Comparison of ENCODE assay signal across 15 cellular contexts in the genomic region with DNA sequence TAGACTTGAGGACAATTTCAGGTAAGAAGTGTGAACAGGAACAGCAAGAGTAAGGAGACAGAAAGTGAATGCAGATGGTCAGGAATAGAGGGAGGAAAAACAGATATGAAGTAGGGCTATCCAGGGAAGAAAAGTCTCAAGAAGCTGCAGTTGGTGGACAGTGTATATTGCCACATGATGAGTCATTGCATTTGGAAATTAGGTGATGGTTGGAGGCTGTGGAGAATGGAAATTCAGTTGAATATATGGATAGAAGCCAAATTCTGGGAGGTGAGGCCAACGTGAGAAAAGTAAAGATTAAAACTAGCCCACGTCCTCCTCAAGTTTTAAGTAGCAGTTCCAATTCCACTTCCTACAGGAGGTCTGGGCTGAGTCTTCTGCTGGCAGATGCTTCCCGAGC.
DNase-seq lines count a peak whose midpoint lies in the region; ATAC-seq and TF ChIP-seq lines count a peak whose summit lies in the region.
"Had no signal": no experiment of that assay in that cellular context is flagged by ENCODE, and none has a peak within 500 bp of the region (broad histone marks: within the 10 kb centered on the region; RNA-seq: fewer than 3 reads in every experiment).

No MANE protein-coding gene starts in this region.

- no peaks in the 10 kb centered on the region for H3K4me1 ChIP-seq in IMR-90 (ENCODE audit: control insufficient read depth, insufficient read depth, low read length)
- H3K4me1 ChIP-seq: colonic mucosa had no signal

- no peak overlapping the region for H3K27ac ChIP-seq in IMR-90 (ENCODE audit: insufficient read depth, low read length)
- H3K27ac ChIP-seq: 22Rv1, colonic mucosa, esophagus squamous epithelium, HL-60 had no signal

- H2AK9ac ChIP-seq in IMR-90 (replicated peaks; ENCODE audit: low read depth, low read length, poor library complexity), result no peak overlapping the region

- H4K91ac ChIP-seq in IMR-90 (ENCODE audit: insufficient read depth, low read depth, low read length), result no peak overlapping the region

- no CpG with 5 or more reads among the region's 3 CpGs for WGBS in IMR-90 (ENCODE audit: extremely low coverage in 2 of 2, insufficient read length in 1 of 2), 2 experiments

- DNase-seq in DMS 273 (lab: John Stamatoyannopoulos, UW; ENCODE audit: unreplicated experiment) (peak; percentile 16), DMS 273 treated with DMSO at 0.1 percent for 48 hours (lab: John Stamatoyannopoulos, UW) (no peak), IMR-90 (peak; percentile 17), glomerular visceral epithelial cell (ENCODE audit: extremely low spot score) (peak; percentile 9), C1 segment of cervical spinal cord (lab: John Stamatoyannopoulos, UW) (no peak), chondrocyte (ENCODE audit: low spot score) (no peak), NCI-H2029 treated with DMSO at 0.1 percent for 48 hours (lab: John Stamatoyannopoulos, UW) (no peak)
- DNase-seq in activated T-helper 2 cell treated with anti-CD3 and anti-CD28 coated beads, Interferon-gamma antibody, Interleukin-2, Interleukin-4, amounts not matched to agents 10 μg/mL and 5 μg/mL and 100 μg/mL, durations not matched to agents 14 hours and 24 hours and 36 hours (ENCODE audit: low spot score), result no peak
- DNase-seq: colonic mucosa, esophagus squamous epithelium, occipital lobe, SW 1271 had no signal

- H3K56ac ChIP-seq in IMR-90 (ENCODE audit: extremely low read depth, insufficient read depth, low read length), result no peak overlapping the region

- H3K9me1 ChIP-seq in IMR-90 (ENCODE audit: insufficient read depth, low read length), result no peaks in the 10 kb centered on the region

- H3K4me2 ChIP-seq in IMR-90 (ENCODE audit: low read depth, low read length), result no peak overlapping the region

- H3K27me3 Mint-ChIP-seq in activated T-helper 2 cell treated with anti-CD3 and anti-CD28 coated beads, Interferon-gamma antibody, Interleukin-2, Interleukin-4, amounts not matched to agents 10 μg/mL and 5 μg/mL and 100 μg/mL, durations not matched to agents 14 hours and 24 hours and 36 hours (ENCODE audit: low read depth), result no peaks in the 10 kb centered on the region
- H3K27me3 Mint-ChIP-seq in chondrocyte (ENCODE audit: low read depth), result no peaks in the 10 kb centered on the region

- intact Hi-C loops in IMR-90 (cut with micrococcal nuclease), result no loop called here
- intact Hi-C loops in activated T-helper 2 cell treated with anti-CD3 and anti-CD28 coated beads, Interferon-gamma antibody, Interleukin-2, Interleukin-4, amounts not matched to agents 10 μg/mL and 5 μg/mL and 100 μg/mL, durations not matched to agents 14 hours and 24 hours and 36 hours (cut with micrococcal nuclease), result no loop called here

- no peak overlapping the region for H3K9ac ChIP-seq in IMR-90 (ENCODE audit: low read depth, low read length)

- no peak overlapping the region for H2BK120ac ChIP-seq in IMR-90 (ENCODE audit: low read depth, low read length)

- no peak overlapping the region for H2BK20ac ChIP-seq in IMR-90 (ENCODE audit: low read depth, low read length)

- POLR2A ChIA-PET in IMR-90 (lab: Charles Lee; ENCODE audit: unreplicated experiment), result no interaction called here

- peak overlapping the region; percentile 34 for H3K4me3 Mint-ChIP-seq in activated T-helper 2 cell treated with anti-CD3 and anti-CD28 coated beads, Interferon-gamma antibody, Interleukin-2, Interleukin-4, amounts not matched to agents 10 μg/mL and 5 μg/mL and 100 μg/mL, durations not matched to agents 14 hours and 24 hours and 36 hours (ENCODE audit: low read depth)
- H3K4me3 Mint-ChIP-seq in chondrocyte (ENCODE audit: unreplicated experiment), result no peak overlapping the region

- no peaks in the 10 kb centered on the region for H4K20me1 ChIP-seq in IMR-90 (ENCODE audit: insufficient read depth, low read length)

- H4K5ac ChIP-seq in IMR-90 (ENCODE audit: low read depth, low read length), result no peak overlapping the region

- H3K14ac ChIP-seq in IMR-90 (replicated peaks; ENCODE audit: low read depth, low read length), result no peak overlapping the region

- H3K36me3 Mint-ChIP-seq in activated T-helper 2 cell treated with anti-CD3 and anti-CD28 coated beads, Interferon-gamma antibody, Interleukin-2, Interleukin-4, amounts not matched to agents 10 μg/mL and 5 μg/mL and 100 μg/mL, durations not matched to agents 14 hours and 24 hours and 36 hours (ENCODE audit: low read depth), result peaks cover 35% of the 10 kb centered on the region
- no peaks in the 10 kb centered on the region for H3K36me3 Mint-ChIP-seq in chondrocyte (ENCODE audit: low read depth)

- TF ChIP-seq CTCF in IMR-90 (conservative IDR thresholded peaks at IDR 0.05; ENCODE audit: low read depth, low read length) (no peak), chondrocyte (IDR thresholded peaks at IDR 0.05) (no peak)

- no peak overlapping the region for H2AK5ac ChIP-seq in IMR-90 (ENCODE audit: low read depth, low read length)

- H3K36me3 ChIP-seq in IMR-90 (ENCODE audit: control insufficient read depth, insufficient read depth, low read length), result no peaks in the 10 kb centered on the region
- H3K36me3 ChIP-seq: colonic mucosa, esophagus squamous epithelium had no signal

- H3K79me1 ChIP-seq in IMR-90 (ENCODE audit: low read depth in 1 of 2, low read length in 2 of 2), result no peaks in the 10 kb centered on the region

- H3K27me3 ChIP-seq in IMR-90 (ENCODE audit: control insufficient read depth, insufficient read depth, low read length), result no peaks in the 10 kb centered on the region
- H3K27me3 ChIP-seq: colonic mucosa, esophagus squamous epithelium had no signal

- no peak overlapping the region for H2AFZ ChIP-seq in IMR-90 (replicated peaks; ENCODE audit: low read length, poor library complexity)

- H3K9me3 ChIP-seq in IMR-90 (ENCODE audit: control insufficient read depth, insufficient read depth, low read length), result no peaks in the 10 kb centered on the region
- H3K9me3 ChIP-seq: colonic mucosa, esophagus squamous epithelium had no signal

- no peak overlapping the region for H3K23ac ChIP-seq in IMR-90 (ENCODE audit: low read depth, low read length)

- dilution Hi-C loops in IMR-90 (cut with HindIII; ENCODE audit: low sequenced_read_pairs, unreplicated experiment), result no loop called here

- peaks cover 13% of the 10 kb centered on the region for H3K9me3 Mint-ChIP-seq in activated T-helper 2 cell treated with anti-CD3 and anti-CD28 coated beads, Interferon-gamma antibody, Interleukin-2, Interleukin-4, amounts not matched to agents 10 μg/mL and 5 μg/mL and 100 μg/mL, durations not matched to agents 14 hours and 24 hours and 36 hours
- H3K9me3 Mint-ChIP-seq in chondrocyte (ENCODE audit: low read depth), result peaks cover 10% of the 10 kb centered on the region

- no peak for TF ChIP-seq POLR2A in IMR-90 (IDR thresholded peaks at IDR 0.05; ENCODE audit: low read depth, low read length)

- ATAC-seq in IMR-90 (ENCODE audit: low read depth), result no peak
- ATAC-seq: HCT116 had no signal

- peaks cover 64% of the 10 kb centered on the region for H3K4me1 Mint-ChIP-seq in activated T-helper 2 cell treated with anti-CD3 and anti-CD28 coated beads, Interferon-gamma antibody, Interleukin-2, Interleukin-4, amounts not matched to agents 10 μg/mL and 5 μg/mL and 100 μg/mL, durations not matched to agents 14 hours and 24 hours and 36 hours (ENCODE audit: low read depth)
- H3K4me1 Mint-ChIP-seq in chondrocyte (ENCODE audit: low read depth), result peaks cover 13% of the 10 kb centered on the region

- no TSS peak for BruUV-seq in IMR-90 (replicated peaks; lab: Mats Ljungman, UMichigan)

- no peak overlapping the region for H3K4me3 ChIP-seq in IMR-90 (ENCODE audit: insufficient read depth, low read depth, low read length)
- H3K4me3 ChIP-seq: colonic mucosa, esophagus squamous epithelium had no signal

- CTCF ChIA-PET in IMR-90 (lab: Yijun Ruan, JAX), result no interaction called here

- no peak overlapping the region for H2BK5ac ChIP-seq in IMR-90 (ENCODE audit: low read depth, low read length, poor library complexity, severe bottlenecking)

- H3K4ac ChIP-seq in IMR-90 (ENCODE audit: low read depth, low read length), result no peak overlapping the region

- peak overlapping the region; percentile 44 for H3K27ac Mint-ChIP-seq in activated T-helper 2 cell treated with anti-CD3 and anti-CD28 coated beads, Interferon-gamma antibody, Interleukin-2, Interleukin-4, amounts not matched to agents 10 μg/mL and 5 μg/mL and 100 μg/mL, durations not matched to agents 14 hours and 24 hours and 36 hours
- no peak overlapping the region for H3K27ac Mint-ChIP-seq in chondrocyte (ENCODE audit: unreplicated experiment)

- H4K8ac ChIP-seq in IMR-90 (ENCODE audit: low read depth in 2 of 2, low read length in 2 of 2), result no peak overlapping the region

- in situ Hi-C loops in IMR-90 (cut with MboI; ENCODE audit: low sequenced_read_pairs), result no loop called here

- H2BK15ac ChIP-seq in IMR-90 (ENCODE audit: low read depth, low read length), result no peak overlapping the region

- no peak for TF ChIP-seq RAD21 in IMR-90 (IDR thresholded peaks at IDR 0.05; ENCODE audit: low read length)

- H3K18ac ChIP-seq in IMR-90 (ENCODE audit: low read depth, low read length), result no peak overlapping the region

TF ChIP-seq in IMR-90, 13 proteins besides CTCF, POLR2A, EP300 and RAD21:
- TF ChIP-seq FOS (IDR thresholded peaks at IDR 0.05; ENCODE audit: low read depth, low read length), result 0 out of 2 replicates have a peak, but pooled peaks have one; percentile 14
- TF ChIP-seq, protein P1, sequence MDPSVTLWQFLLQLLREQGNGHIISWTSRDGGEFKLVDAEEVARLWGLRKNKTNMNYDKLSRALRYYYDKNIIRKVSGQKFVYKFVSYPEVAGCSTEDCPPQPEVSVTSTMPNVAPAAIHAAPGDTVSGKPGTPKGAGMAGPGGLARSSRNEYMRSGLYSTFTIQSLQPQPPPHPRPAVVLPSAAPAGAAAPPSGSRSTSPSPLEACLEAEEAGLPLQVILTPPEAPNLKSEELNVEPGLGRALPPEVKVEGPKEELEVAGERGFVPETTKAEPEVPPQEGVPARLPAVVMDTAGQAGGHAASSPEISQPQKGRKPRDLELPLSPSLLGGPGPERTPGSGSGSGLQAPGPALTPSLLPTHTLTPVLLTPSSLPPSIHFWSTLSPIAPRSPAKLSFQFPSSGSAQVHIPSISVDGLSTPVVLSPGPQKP (IDR thresholded peaks at IDR 0.05; ENCODE audit: borderline replicate concordance, low read depth, low read length), result no peak
- peak; percentile 44; the same call in 1 of the 2 replicates for TF ChIP-seq CEBPB (IDR thresholded peaks at IDR 0.05; ENCODE audit: low read depth, low read length)

Comparison
In these comparisons a context has a peak if more than half of its experiments do, and no peak if none do; other contexts are left out.
1. DNase-seq: peak in DMS 273 (single experiment), IMR-90 (single experiment) and glomerular visceral epithelial cell (single experiment); none in DMS 273 treated with DMSO at 0.1 percent for 48 hours (single experiment), activated T-helper 2 cell treated with anti-CD3 and anti-CD28 coated beads, Interferon-gamma antibody, Interleukin-2, Interleukin-4, amounts not matched to agents 10 μg/mL and 5 μg/mL and 100 μg/mL, durations not matched to agents 14 hours and 24 hours and 36 hours (single experiment), C1 segment of cervical spinal cord (0 of 14), chondrocyte (single experiment) and NCI-H2029 treated with DMSO at 0.1 percent for 48 hours (single experiment).